ENCODE assay signal across 8 cellular contexts in genomic region chr6:73523434-73524123, GRCh38. TPM values are rescaled to one million over a fixed set of nuclear protein-coding genes. Genes with fewer than 3 reads are reported as not detected.
DNase-seq lines count a peak whose midpoint lies in the region; ATAC-seq, FAIRE-seq and TF ChIP-seq lines count a peak whose summit lies in the region.

No MANE protein-coding gene starts in this region.

- in situ Hi-C loops in K562 (cut with MboI), result loop anchor here (5.0 kb wide), 1 partner anchor 64 kb away; no protein-coding TSS in a partner anchor

- peak overlapping the region; percentile 89 for H2AFZ ChIP-seq in K562 (ENCODE audit: low read depth, low read length)

- TF ChIP-seq RAD21 in K562 (CRISPR knock-in tag; conservative IDR thresholded peaks at IDR 0.05 in 1 of 2, IDR thresholded peaks at IDR 0.05 in 1 of 2), result no peak; a peak in 1 of 4 replicates

- ATAC-seq in GM21390 (IDR thresholded peaks at IDR 0.05; ENCODE audit: unreplicated experiment), result peak; percentile 46
- ATAC-seq in K562, result peak; percentile 64

- no peak for TF ChIP-seq EP300 in K562 (IDR thresholded peaks at IDR 0.05; ENCODE audit: low read length)

- H3K4me1 ChIP-seq in HUES64 (ENCODE audit: insufficient read depth, low read length), result peaks cover 7% of the 10 kb centered on the region; the same call in 1 of the 2 replicates
- H3K4me1 ChIP-seq in K562 (replicated peaks in 1 of 2; ENCODE audit: control insufficient read depth in 2 of 2, insufficient read depth in 2 of 2, low read length in 2 of 2), result peaks cover 2 to 7% of the 10 kb centered on the region in 2 experiments; a peak in 4 of 5 replicates
- H3K4me1 ChIP-seq in kidney (ENCODE audit: control insufficient read depth in 1 of 2, insufficient read depth in 1 of 2, low read depth in 1 of 2, low read length in 2 of 2), result peaks cover 3 to 17% of the 10 kb centered on the region in 2 donors

- CTCF ChIA-PET in K562 (lab: Yijun Ruan, JAX; ENCODE audit: low intra/inter-chr PET ratio), result no interaction called here

- FAIRE-seq in K562 (lab: Jason Lieb, UNC) (peak; percentile 88), kidney (lab: Jason Lieb, UNC) (no peak)

- H3K79me2 ChIP-seq in K562 (ENCODE audit: control insufficient read depth, insufficient read depth, low read length), result peaks cover 53% of the 10 kb centered on the region

- H3K9me3 ChIP-seq in HUES64 (ENCODE audit: insufficient read depth, low read depth, low read length), result no peaks in the 10 kb centered on the region
- H3K9me3 ChIP-seq in K562 (replicated peaks; ENCODE audit: control insufficient read depth, insufficient read depth, low read depth, low read length), result no peaks in the 10 kb centered on the region
- H3K9me3 ChIP-seq in kidney (ENCODE audit: control insufficient read depth in 1 of 2, low read length in 2 of 2), result no peaks in the 10 kb centered on the region

- H3K4me3 ChIP-seq in HUES64 (ENCODE audit: low read length), result peak overlapping the region; percentile 30
- peak overlapping the region; percentile 80 for H3K4me3 ChIP-seq in K562
- peak overlapping the region; percentile 62 to 82 for H3K4me3 ChIP-seq in kidney (ENCODE audit: low read length in 2 of 2)

- intact Hi-C loops in K562 (cut with micrococcal nuclease), result loop anchor here (5.0 to 10.0 kb wide), 2 partner anchors 961 to 1761 kb away; partner anchors contain the start of gene TMEM30A
- intact Hi-C loops in kidney (cut with DNase I), result no loop called here

- TF ChIP-seq CTCF in K562 (IDR thresholded peaks at IDR 0.05 in 2 of 3, conservative IDR thresholded peaks at IDR 0.05 in 1 of 3; ENCODE audit: insufficient read depth in 2 of 3, low read depth in 1 of 3, low read length in 3 of 3), result peak in 1 of 3 experiments; percentile 0; a peak in 1 of 6 replicates
- no peak for TF ChIP-seq CTCF in kidney (IDR thresholded peaks at IDR 0.05; ENCODE audit: borderline replicate concordance, extremely low read depth, insufficient read depth)

- TF ChIP-seq POLR2A in K562 (conservative IDR thresholded peaks at IDR 0.05), result peak; percentile 92

- DNase-seq in DMS 273 (lab: John Stamatoyannopoulos, UW; ENCODE audit: unreplicated experiment) (peak; percentile 89), T-helper 22 cell (ENCODE audit: low read depth) (peak; percentile 68), K562 (ENCODE audit: extremely low read depth in 1 of 4, low spot score in 3 of 4) (peak; percentile 74 to 93 (median 80)), kidney (peak; percentile 92), NCI-H1048 (lab: John Stamatoyannopoulos, UW) (no peak)
- peak in 3 of 4 experiments; percentile 53 to 73 (median 71) for DNase-seq in stimulated activated CD4-positive, alpha-beta T cell treated with anti-CD3 and anti-CD28 coated beads, Interleukin-1b, Interleukin-23, amount 100 ng/mL, for 24 hours (ENCODE audit: low read depth in 4 of 4, low spot score in 1 of 4)

- 95% methylated on average over 50 of the region's 50 CpGs for WGBS in HUES64
- WGBS in K562 (ENCODE audit: insufficient coverage, low coverage, missing lambda C conversion rate), result 2% methylated on average over 33 of the region's 50 CpGs

- H3K9ac ChIP-seq in HUES64 (ENCODE audit: low read depth, low read length), result peak overlapping the region; percentile 40; the same call in 1 of the 2 replicates
- peak overlapping the region; percentile 93 to 99 for H3K9ac ChIP-seq in K562 (ENCODE audit: insufficient read depth in 1 of 2, low read depth in 2 of 2, low read length in 2 of 2)
- peak overlapping the region; percentile 74 to 92 for H3K9ac ChIP-seq in kidney (ENCODE audit: low read length in 2 of 2)

- H3K27me3 ChIP-seq in HUES64 (ENCODE audit: insufficient read depth, low read length) (no peaks in the 10 kb centered on the region), K562 (ENCODE audit: control insufficient read depth in 2 of 2, insufficient read depth in 2 of 2, low read length in 2 of 2) (no peaks in the 10 kb centered on the region)

- peaks cover 22% of the 10 kb centered on the region for H3K36me3 ChIP-seq in HUES64 (ENCODE audit: insufficient read depth, low read length)
- peaks cover 21% of the 10 kb centered on the region for H3K36me3 ChIP-seq in K562 (ENCODE audit: control insufficient read depth, insufficient read depth, low read length)
- H3K36me3 ChIP-seq in kidney (ENCODE audit: control insufficient read depth in 1 of 2, insufficient read depth in 2 of 2, low read length in 2 of 2), result peaks cover 6 to 16% of the 10 kb centered on the region in 2 donors

- H3K4me2 ChIP-seq in K562 (ENCODE audit: insufficient read depth, low read length), result peak overlapping the region; percentile 92

- BruUV-seq in K562 (replicated peaks; lab: Mats Ljungman, UMichigan), result no TSS peak

- H3K27ac ChIP-seq in HUES64 (ENCODE audit: low read depth, low read length) (no peak overlapping the region), K562 (ENCODE audit: extremely low read depth, low read depth, low read length) (peak overlapping the region; percentile 96), kidney (ENCODE audit: low read depth in 2 of 2, low read length in 2 of 2) (peak overlapping the region; percentile 90 to 95)

- H4K20me1 ChIP-seq in K562 (replicated peaks; ENCODE audit: control insufficient read depth, insufficient read depth, low read length), result peaks cover 17% of the 10 kb centered on the region

- POLR2A ChIA-PET in K562 (lab: Yijun Ruan, JAX), result interaction anchor here (0.6 to 2.1 kb wide), 10 partner anchors 10 to 1761 kb away, joined by 3 to 8 read pairs (median 3); partner anchors contain the start of gene TMEM30A

- no peaks in the 10 kb centered on the region for H3K9me1 ChIP-seq in K562 (ENCODE audit: control insufficient read depth, insufficient read depth, low read length)

TF ChIP-seq in K562, 482 proteins besides CTCF, POLR2A, EP300 and RAD21 (continues in another document):
- peak; percentile 71 for TF ChIP-seq HNRNPK (IDR thresholded peaks at IDR 0.05; ENCODE audit: low read depth, low read length, poor library complexity, severe bottlenecking)
- TF ChIP-seq CC2D1A (IDR thresholded peaks at IDR 0.05), result no peak
- TF ChIP-seq GTF2A2 (tag; IDR thresholded peaks at IDR 0.05), result 0 out of 2 replicates have a peak, but pooled peaks have one; percentile 46
- TF ChIP-seq KAT8 (IDR thresholded peaks at IDR 0.05; ENCODE audit: low read depth), result no peak
- no peak for TF ChIP-seq HBP1 (CRISPR knock-in tag; IDR thresholded peaks at IDR 0.05)
- no peak for TF ChIP-seq ZNF699 (CRISPR knock-in tag; IDR thresholded peaks at IDR 0.05; ENCODE audit: insufficient replicate concordance)
- TF ChIP-seq POLR2AphosphoS5 (IDR thresholded peaks at IDR 0.05; ENCODE audit: control insufficient read depth, insufficient read depth, low read depth, low read length), result peak; percentile 83
- TF ChIP-seq NR2C1 (IDR thresholded peaks at IDR 0.05), result no peak; the same call in 1 of the 2 replicates
- no peak for TF ChIP-seq NR2C1 (tag; IDR thresholded peaks at IDR 0.05)
- TF ChIP-seq ZNF274 (IDR thresholded peaks at IDR 0.05; ENCODE audit: borderline replicate concordance, low read depth, low read length), result no peak
- no peak for TF ChIP-seq HSF4 (CRISPR knock-in tag; IDR thresholded peaks at IDR 0.05; ENCODE audit: borderline replicate concordance)
- peak; percentile 88 for TF ChIP-seq RB1 (IDR thresholded peaks at IDR 0.05; ENCODE audit: low read depth)
- TF ChIP-seq SNRNP70 (optimal IDR thresholded peaks at IDR 0.05; ENCODE audit: low read depth, low read length), result no peak
- TF ChIP-seq BACH1 (tag; IDR thresholded peaks at IDR 0.05), result no peak
- TF ChIP-seq TCF7 (IDR thresholded peaks at IDR 0.05; ENCODE audit: borderline replicate concordance), result no peak; the same call in 1 of the 2 replicates
- no peak for TF ChIP-seq ZNF75A (CRISPR knock-in tag; IDR thresholded peaks at IDR 0.05)

RNA-seq across cellular contexts. Expression of gene EEF1A1, which starts 2.7 kb away (rescaled TPM):
- polyA plus RNA-seq in HUES64 (2013, experiment 1 of 2), result 7,340 TPM
- 8,038 TPM for polyA plus RNA-seq in HUES64 (2013, experiment 2 of 2)
- total RNA-seq in K562 (2011; cell fraction: chromatin; rRNA removed; ENCODE audit: low replicate concordance), result 1,932 and 2,326 TPM in 2 replicates
- 1,765 and 1,966 TPM in 2 replicates for total RNA-seq in K562 (2011; cell fraction: nucleolus; rRNA removed)
- total RNA-seq in K562 (2011; cell fraction: nucleoplasm; rRNA removed), result 2,955 and 4,950 TPM in 2 replicates
- total RNA-seq in K562 (2014; rRNA removed) (8,400 and 9,577 TPM in 2 replicates), K562 (2014; rRNA removed; fragmentation: Illumina TruSeq; extraction: Trizol) (12,995 and 14,391 TPM in 2 replicates), K562 (2015; rRNA removed; fragmentation: Illumina TruSeq; extraction: Trizol) (12,931 and 13,052 TPM in 2 replicates), K562 (2021) (11,082 and 11,449 TPM in 2 replicates), kidney (10,277 TPM)
- polyA plus RNA-seq in K562 (2011; rRNA removed) (17,323 and 19,925 TPM in 2 replicates), K562 (2014; fragmentation: Illumina TruSeq; extraction: Trizol) (11,237 and 11,368 TPM in 2 replicates), K562 (2014; fragmentation: Nextera tagmentation; extraction: Ambion mirVana) (1,000 to 10,000 TPM; 6,453 to 7,909 TPM), K562 (2014; rRNA removed) (9,792 and 9,810 TPM in 2 replicates), kidney (ENCODE audit: insufficient read depth, low read depth, low replicate concordance) (9,725 TPM)
- 8,489 and 17,996 TPM in 2 replicates for polyA plus RNA-seq in K562 (2011; cell fraction: cytosol; rRNA removed)
- polyA plus RNA-seq in K562 (2011; cell fraction: nucleus; rRNA removed), result 2,973 and 6,796 TPM in 2 replicates
- 12,775 and 16,724 TPM in 2 replicates for polyA plus RNA-seq in K562 (2012)
- polyA minus RNA-seq in K562 (2011; rRNA and poly(A)+ RNA removed), result 13,120 and 13,707 TPM in 2 replicates
- polyA minus RNA-seq in K562 (2011; cell fraction: cytosol; rRNA and poly(A)+ RNA removed), result 5,589 and 5,926 TPM in 2 replicates
- 792 and 2,209 TPM in 2 replicates for polyA minus RNA-seq in K562 (2011; cell fraction: nucleus; rRNA and poly(A)+ RNA removed)

Comparison
In these comparisons a context has a peak if more than half of its experiments do, and no peak if none do; other contexts are left out.
1. H3K4me3 ChIP-seq: peak in every context shown above with its lines; median percentile 80 in K562; 72 in kidney; 30 in HUES64.
2. H3K9ac ChIP-seq: peak in every context shown above with its lines; median percentile 96 in K562; 83 in kidney; 40 in HUES64.